In genomic region chr11:84319853-84320252, GRCh38 we compare ENCODE assay signal across 35 cellular contexts.
"Had no signal": no experiment of that assay in that cellular context is flagged by ENCODE, and none has a peak within 500 bp of the region (broad histone marks: within the 10 kb centered on the region; RNA-seq: fewer than 3 reads in every experiment).

No MANE protein-coding gene starts in this region.

- H3K36me3 ChIP-seq: adrenal gland, esophagus squamous epithelium, gastroesophageal sphincter, heart right ventricle had no signal

- H3K27me3 Mint-ChIP-seq: activated CD4-positive, alpha-beta T cell treated with anti-CD3 and anti-CD28 coated beads for 36 hours; activated CD4-positive, alpha-beta T cell treated with anti-CD3 and anti-CD28 coated beads, Interleukin-2, amount 10 ng/mL, durations not matched to agents 7 days and 5 days; activated CD8-positive, alpha-beta memory T cell treated with anti-CD3 and anti-CD28 coated beads, Interleukin-2, amount 10 ng/mL, durations not matched to agents 7 days and 5 days; activated CD8-positive, alpha-beta T cell treated with anti-CD3 and anti-CD28 coated beads for 36 hours; activated naive CD4-positive, alpha-beta T cell treated with anti-CD3 and anti-CD28 coated beads, Interleukin-2, amount 50 U/mL, for 24 hours; activated naive CD8-positive, alpha-beta T cell treated with anti-CD3 and anti-CD28 coated beads for 36 hours; activated naive CD8-positive, alpha-beta T cell treated with anti-CD3 and anti-CD28 coated beads, Interleukin-2, amount 50 U/mL, for 24 hours; effector memory CD8-positive, alpha-beta T cell; T-helper 17 cell had no signal

- DNase-seq: activated CD4-positive, alpha-beta T cell treated with anti-CD3 and anti-CD28 coated beads for 36 hours; activated CD4-positive, alpha-beta T cell treated with anti-CD3 and anti-CD28 coated beads, Interleukin-2, amount 10 ng/mL, durations not matched to agents 7 days and 5 days; activated CD4-positive, alpha-beta T cell treated with anti-CD3 and anti-CD28 coated beads, Interleukin-2, amount 50 U/mL, for 48 hours; activated CD4-positive, CD25-positive, alpha-beta regulatory T cell; activated CD4-positive, CD25-positive, alpha-beta regulatory T cell treated with anti-CD3 and anti-CD28 coated beads, Interleukin-2, amount 50 U/mL, for 72 hours; activated CD8-positive, alpha-beta memory T cell treated with anti-CD3 and anti-CD28 coated beads, Interleukin-2, amount 10 ng/mL, durations not matched to agents 7 days and 5 days; activated CD8-positive, alpha-beta memory T cell treated with anti-CD3 and anti-CD28 coated beads, Interleukin-2, amount 50 U/mL, for 4 hours; activated CD8-positive, alpha-beta T cell treated with anti-CD3 and anti-CD28 coated beads for 36 hours; activated effector memory CD4-positive, alpha-beta T cell treated with anti-CD3 and anti-CD28 coated beads, Interleukin-2, amount 50 U/mL, for 16 hours; activated naive CD4-positive, alpha-beta T cell treated with anti-CD3 and anti-CD28 coated beads for 36 hours; activated naive CD8-positive, alpha-beta T cell treated with anti-CD3 and anti-CD28 coated beads for 36 hours; activated naive CD8-positive, alpha-beta T cell treated with anti-CD3 and anti-CD28 coated beads, Interleukin-2, amount 50 U/mL, for 24 hours; activated T-cell treated with anti-CD3 and anti-CD28 coated beads, Interleukin-2, amount 50 U/mL, for 1 hour; activated T-cell treated with anti-CD3 and anti-CD28 coated beads, Interleukin-2, amount 50 U/mL, for 48 hours; adrenal gland; amygdala; aorta; body of pancreas; caudate nucleus; cortex of kidney; dermis blood vessel endothelial cell; effector CD4-positive, alpha-beta T cell; effector memory CD8-positive, alpha-beta T cell; esophagus squamous epithelium; foreskin melanocyte; heart right ventricle; T-helper 1 cell; T-helper 17 cell; T1000 had no signal

- H3K27ac ChIP-seq: adrenal gland, body of pancreas, epithelial cell of prostate, esophagus squamous epithelium, gastroesophageal sphincter, heart right ventricle had no signal

- H3K27ac Mint-ChIP-seq: activated CD4-positive, alpha-beta T cell treated with anti-CD3 and anti-CD28 coated beads for 36 hours; activated CD4-positive, alpha-beta T cell treated with anti-CD3 and anti-CD28 coated beads, Interleukin-2, amount 10 ng/mL, durations not matched to agents 7 days and 5 days; activated CD8-positive, alpha-beta memory T cell treated with anti-CD3 and anti-CD28 coated beads, Interleukin-2, amount 10 ng/mL, durations not matched to agents 7 days and 5 days; activated CD8-positive, alpha-beta T cell treated with anti-CD3 and anti-CD28 coated beads for 36 hours; activated naive CD4-positive, alpha-beta T cell treated with anti-CD3 and anti-CD28 coated beads for 36 hours; activated naive CD4-positive, alpha-beta T cell treated with anti-CD3 and anti-CD28 coated beads, Interleukin-2, amount 50 U/mL, for 24 hours; activated naive CD8-positive, alpha-beta T cell treated with anti-CD3 and anti-CD28 coated beads for 36 hours; activated naive CD8-positive, alpha-beta T cell treated with anti-CD3 and anti-CD28 coated beads, Interleukin-2, amount 50 U/mL, for 24 hours; activated T-helper 1 cell treated with anti-CD3 and anti-CD28 coated beads, Interleukin-12 subunit alpha, Interleukin-12 subunit beta, Interleukin-2, Interleukin-4 antibody, amounts not matched to agents 30 ng/mL and 10 ng/mL and 1 ng/mL, durations not matched to agents 14 hours and 24 hours and 36 hours; activated T-helper 2 cell treated with anti-CD3 and anti-CD28 coated beads, Interferon-gamma antibody, Interleukin-2, Interleukin-4, amounts not matched to agents 10 μg/mL and 5 μg/mL and 100 μg/mL, durations not matched to agents 14 hours and 24 hours and 36 hours; effector memory CD8-positive, alpha-beta T cell; T-helper 17 cell; T-helper 2 cell treated with Interferon-gamma antibody and Interleukin-4, amounts not matched to agents 5 μg/mL and 100 μg/mL, for 36 hours had no signal

- H3K27me3 ChIP-seq: adrenal gland, body of pancreas, esophagus squamous epithelium, gastroesophageal sphincter, heart right ventricle had no signal

- H3K36me3 Mint-ChIP-seq: activated CD8-positive, alpha-beta memory T cell treated with anti-CD3 and anti-CD28 coated beads, Interleukin-2, amount 10 ng/mL, durations not matched to agents 7 days and 5 days; activated naive CD4-positive, alpha-beta T cell treated with anti-CD3 and anti-CD28 coated beads, Interleukin-2, amount 50 U/mL, for 24 hours; activated naive CD8-positive, alpha-beta T cell treated with anti-CD3 and anti-CD28 coated beads for 36 hours had no signal

- ATAC-seq: activated CD4-positive, alpha-beta T cell treated with anti-CD3 and anti-CD28 coated beads for 36 hours; activated CD8-positive, alpha-beta memory T cell treated with anti-CD3 and anti-CD28 coated beads, Interleukin-2, amount 10 ng/mL, durations not matched to agents 7 days and 5 days; activated CD8-positive, alpha-beta T cell treated with anti-CD3 and anti-CD28 coated beads for 36 hours; activated naive CD8-positive, alpha-beta T cell treated with anti-CD3 and anti-CD28 coated beads, Interleukin-2, amount 50 U/mL, for 24 hours; body of pancreas; effector memory CD8-positive, alpha-beta T cell; gastroesophageal sphincter; heart right ventricle; T-helper 17 cell had no signal

- H3K4me1 Mint-ChIP-seq: activated CD4-positive, alpha-beta T cell treated with anti-CD3 and anti-CD28 coated beads for 36 hours; activated CD4-positive, alpha-beta T cell treated with anti-CD3 and anti-CD28 coated beads, Interleukin-2, amount 10 ng/mL, durations not matched to agents 7 days and 5 days; activated CD8-positive, alpha-beta memory T cell treated with anti-CD3 and anti-CD28 coated beads, Interleukin-2, amount 10 ng/mL, durations not matched to agents 7 days and 5 days; activated naive CD4-positive, alpha-beta T cell treated with anti-CD3 and anti-CD28 coated beads, Interleukin-2, amount 50 U/mL, for 24 hours; activated naive CD8-positive, alpha-beta T cell treated with anti-CD3 and anti-CD28 coated beads for 36 hours; activated naive CD8-positive, alpha-beta T cell treated with anti-CD3 and anti-CD28 coated beads, Interleukin-2, amount 50 U/mL, for 24 hours; T-helper 17 cell had no signal

- H3K4me3 Mint-ChIP-seq: activated CD4-positive, alpha-beta T cell treated with anti-CD3 and anti-CD28 coated beads for 36 hours; activated CD4-positive, alpha-beta T cell treated with anti-CD3 and anti-CD28 coated beads, Interleukin-2, amount 10 ng/mL, durations not matched to agents 7 days and 5 days; activated CD8-positive, alpha-beta memory T cell treated with anti-CD3 and anti-CD28 coated beads, Interleukin-2, amount 10 ng/mL, durations not matched to agents 7 days and 5 days; activated CD8-positive, alpha-beta T cell treated with anti-CD3 and anti-CD28 coated beads for 36 hours; activated naive CD4-positive, alpha-beta T cell treated with anti-CD3 and anti-CD28 coated beads for 36 hours; activated naive CD4-positive, alpha-beta T cell treated with anti-CD3 and anti-CD28 coated beads, Interleukin-2, amount 50 U/mL, for 24 hours; activated naive CD8-positive, alpha-beta T cell treated with anti-CD3 and anti-CD28 coated beads for 36 hours; activated naive CD8-positive, alpha-beta T cell treated with anti-CD3 and anti-CD28 coated beads, Interleukin-2, amount 50 U/mL, for 24 hours; activated T-helper 1 cell treated with anti-CD3 and anti-CD28 coated beads, Interleukin-12 subunit alpha, Interleukin-12 subunit beta, Interleukin-2, Interleukin-4 antibody, amounts not matched to agents 30 ng/mL and 10 ng/mL and 1 ng/mL, durations not matched to agents 14 hours and 24 hours and 36 hours; effector memory CD8-positive, alpha-beta T cell; T-helper 17 cell; T-helper 2 cell treated with Interferon-gamma antibody and Interleukin-4, amounts not matched to agents 5 μg/mL and 100 μg/mL, for 36 hours had no signal

- H3K4me3 ChIP-seq: adrenal gland, body of pancreas, esophagus squamous epithelium, gastroesophageal sphincter, heart right ventricle had no signal

- H3K4me1 ChIP-seq: adrenal gland, body of pancreas, esophagus squamous epithelium, heart right ventricle had no signal

- H3K9me3 ChIP-seq: adrenal gland, body of pancreas, esophagus squamous epithelium, gastroesophageal sphincter had no signal
